In the genomic region with DNA sequence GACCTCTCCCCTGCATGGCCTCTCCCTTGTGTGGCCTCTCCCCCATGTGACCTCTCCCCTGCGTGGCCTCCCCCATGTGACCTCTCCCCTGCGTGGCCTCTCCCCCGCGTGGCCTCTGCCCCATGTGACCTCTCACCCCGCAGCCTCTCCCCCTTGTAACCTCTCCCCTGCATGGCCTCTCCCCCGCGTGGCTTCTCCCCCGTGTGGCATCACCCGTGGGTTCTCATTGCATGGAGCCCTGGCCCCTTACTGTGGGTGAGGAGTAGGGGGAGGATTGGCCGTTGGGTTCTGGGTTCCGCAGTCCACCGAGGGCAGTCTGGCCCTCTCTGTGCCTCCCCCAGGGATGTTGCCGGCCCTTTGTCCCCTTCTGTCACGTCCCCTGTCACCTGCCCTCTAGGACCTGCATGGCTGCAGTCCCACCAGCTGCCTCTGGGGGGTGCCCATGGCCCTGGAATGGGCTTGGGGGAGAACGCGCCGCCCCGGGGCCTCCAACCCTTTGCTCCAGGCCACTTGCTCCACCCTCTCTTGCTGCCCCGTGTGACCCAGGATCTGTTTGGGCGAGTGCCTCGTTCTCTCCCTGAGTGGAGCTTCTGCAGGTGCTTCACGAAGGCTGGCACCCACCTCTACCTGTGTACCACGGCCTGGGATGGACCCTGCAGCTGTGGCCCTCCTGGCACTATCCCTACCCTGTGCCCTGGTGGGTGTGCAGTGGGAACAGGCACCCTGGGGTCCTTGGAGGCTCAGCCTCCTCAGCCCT, we compare ENCODE assay signal across 8 cellular contexts. TPM values are rescaled to one million over a fixed set of nuclear protein-coding genes. Genes with fewer than 3 reads are reported as not detected.
DNase-seq lines count a peak whose midpoint lies in the region; ATAC-seq, FAIRE-seq and TF ChIP-seq lines count a peak whose summit lies in the region.

No MANE protein-coding gene starts in this region.

- TF ChIP-seq POLR2A in breast epithelium (IDR thresholded peaks at IDR 0.05): no peak

- CTCF ChIA-PET in activated B cell treated with CpG ODN at 0.5 μM for 24 hours (lab: Charles Lee): interaction anchor here (0.5 to 4.0 kb wide), 4 partner anchors 75 to 165 kb away, joined by 3 to 34 read pairs (median 7); no protein-coding TSS in a partner anchor

- H3K4me1 Mint-ChIP-seq in activated B cell treated with CpG ODN at 0.5 μM for 24 hours: peaks cover 28% of the 10 kb centered on the region

- no peak overlapping the region for H3K27ac ChIP-seq in breast epithelium
- no peak overlapping the region for H3K27ac ChIP-seq in kidney (ENCODE audit: low read depth in 2 of 2, low read length in 2 of 2)

- DNase-seq in GM12864 (ENCODE audit: low read depth): peak; percentile 49
- DNase-seq in NCI-H2196 treated with DMSO at 0.1 percent for 48 hours (lab: John Stamatoyannopoulos, UW; ENCODE audit: unreplicated experiment): peak; percentile 65
- peak; percentile 88 for DNase-seq in activated B cell treated with CpG ODN at 0.5 μM for 24 hours
- peak; percentile 60 to 83 for DNase-seq in breast epithelium (ENCODE audit: low spot score in 2 of 2)
- DNase-seq in kidney: peak; percentile 93
- DNase-seq in stimulated activated CD4-positive, alpha-beta T cell treated with anti-CD3 and anti-CD28 coated beads, Interleukin-1b, Interleukin-23, amount 100 ng/mL, for 24 hours (ENCODE audit: low read depth in 4 of 4, low spot score in 1 of 4): peak; percentile 84 to 88 (median 86)
- DNase-seq in cortex of kidney (lab: John Stamatoyannopoulos, UW): no peak

- H3K9ac ChIP-seq in kidney (ENCODE audit: low read length in 2 of 2): no peak overlapping the region

- TF ChIP-seq CTCF in GM12864 (IDR thresholded peaks at IDR 0.05; ENCODE audit: low read depth, low read length, missing control alignments) (peak; percentile 98), activated B cell treated with CpG ODN at 0.5 μM for 24 hours (IDR thresholded peaks at IDR 0.05) (peak; percentile 68), breast epithelium (IDR thresholded peaks at IDR 0.05) (peak; percentile 87 to 93 (median 89)), kidney (IDR thresholded peaks at IDR 0.05; ENCODE audit: borderline replicate concordance, extremely low read depth, insufficient read depth) (peak; percentile 95)

- intact Hi-C loops in activated B cell treated with CpG ODN at 0.5 μM for 24 hours (cut with micrococcal nuclease) (loop anchor here (1.0 to 10.0 kb wide), 3 partner anchors 129 to 494 kb away; a partner anchor contains a TSS), breast epithelium (cut with DNase I; ENCODE audit: low total_unique reads) (loop anchor here (10.0 kb wide), 1 partner anchor 154 kb away; no protein-coding TSS in a partner anchor), kidney (cut with DNase I) (no loop called here)

- FAIRE-seq in kidney (lab: Jason Lieb, UNC): no peak

- H3K4me1 ChIP-seq in breast epithelium (peaks cover 0 to 13% of the 10 kb centered on the region in 2 donors), kidney (ENCODE audit: control insufficient read depth in 1 of 2, insufficient read depth in 1 of 2, low read depth in 1 of 2, low read length in 2 of 2) (peaks cover 0 to 9% of the 10 kb centered on the region in 2 donors)

- no peak overlapping the region for H3K4me3 Mint-ChIP-seq in activated B cell treated with CpG ODN at 0.5 μM for 24 hours

- ATAC-seq in HG02852 (IDR thresholded peaks at IDR 0.05; ENCODE audit: unreplicated experiment) (peak; percentile 55), activated B cell treated with CpG ODN at 0.5 μM for 24 hours (ENCODE audit: low read depth) (peak; percentile 97)

- H3K27ac Mint-ChIP-seq in activated B cell treated with CpG ODN at 0.5 μM for 24 hours: no peak overlapping the region

- peaks cover 7% of the 10 kb centered on the region for H3K27me3 Mint-ChIP-seq in activated B cell treated with CpG ODN at 0.5 μM for 24 hours

- POLR2A ChIA-PET in activated B cell treated with CpG ODN at 0.5 μM for 24 hours (lab: Charles Lee): interaction anchor here (0.6 kb wide), 1 partner anchor 20 kb away, joined by 3 read pairs; no protein-coding TSS in a partner anchor

- H3K4me3 ChIP-seq in GM12864 (ENCODE audit: low read depth, low read length) (no peak overlapping the region), breast epithelium (peak overlapping the region in 2 of 3 donors; percentile 39 to 63), kidney (ENCODE audit: low read length in 2 of 2) (no peak overlapping the region)

- H3K9me3 Mint-ChIP-seq in activated B cell treated with CpG ODN at 0.5 μM for 24 hours: no peaks in the 10 kb centered on the region

- peaks cover 3% of the 10 kb centered on the region for H3K36me3 Mint-ChIP-seq in activated B cell treated with CpG ODN at 0.5 μM for 24 hours (ENCODE audit: low read depth)

- no peaks in the 10 kb centered on the region for H3K27me3 ChIP-seq in breast epithelium

- no peaks in the 10 kb centered on the region for H3K36me3 ChIP-seq in breast epithelium
- H3K36me3 ChIP-seq in kidney (ENCODE audit: control insufficient read depth in 1 of 2, insufficient read depth in 2 of 2, low read length in 2 of 2): no peaks in the 10 kb centered on the region

- H3K9me3 ChIP-seq in breast epithelium (no peaks in the 10 kb centered on the region), kidney (ENCODE audit: control insufficient read depth in 1 of 2, low read length in 2 of 2) (no peaks in the 10 kb centered on the region)

RNA-seq across cellular contexts. Expression of a gene that starts 21.3 kb away (rescaled TPM):
- total RNA-seq in activated B cell treated with CpG ODN at 0.5 μM for 24 hours (36.8 and 37.0 TPM in 2 replicates), breast epithelium (10 to 100 TPM; 15.4 to 22.9 (median 16.5) TPM), kidney (18.7 TPM)
- 12.9 TPM for polyA plus RNA-seq in kidney (ENCODE audit: insufficient read depth, low read depth, low replicate concordance)

RNA-seq across cellular contexts. Expression of a gene that starts 34.6 kb away (rescaled TPM):
- 16.0 and 17.1 TPM in 2 replicates for total RNA-seq in activated B cell treated with CpG ODN at 0.5 μM for 24 hours
- 10 to 100 TPM; 12.1 to 16.8 (median 16.8) TPM for total RNA-seq in breast epithelium
- total RNA-seq in kidney: 74.5 TPM
- 97.8 TPM for polyA plus RNA-seq in kidney (ENCODE audit: insufficient read depth, low read depth, low replicate concordance)

RNA-seq across cellular contexts. Expression of a gene that starts 54.3 kb away (rescaled TPM):
- total RNA-seq in activated B cell treated with CpG ODN at 0.5 μM for 24 hours (48.9 and 57.7 TPM in 2 replicates), breast epithelium (10 to 100 TPM; 27.2 to 35.8 (median 28.2) TPM), kidney (86.2 TPM)
- 40.3 TPM for polyA plus RNA-seq in kidney (ENCODE audit: insufficient read depth, low read depth, low replicate concordance)

Comparison
In these comparisons a context has a peak if more than half of its experiments do, and no peak if none do; other contexts are left out.
1. H3K4me3 ChIP-seq: peak in breast epithelium (2 of 3); none in GM12864 (single experiment) and kidney (0 of 2).
2. Peak in every context shown above with its lines, with median percentiles within 50 percentile points of each other: CTCF ChIP-seq.